ENCODE assay signal across 8 cellular contexts in genomic region chr4:143186202-143186601, GRCh38. TPM values are rescaled to one million over a fixed set of nuclear protein-coding genes. Genes with fewer than 3 reads are reported as not detected.
DNase-seq lines count a peak whose midpoint lies in the region; ATAC-seq and TF ChIP-seq lines count a peak whose summit lies in the region.

No MANE protein-coding gene starts in this region.

- DNase-seq in activated naive CD4-positive, alpha-beta T cell treated with anti-CD3 and anti-CD28 coated beads for 36 hours = no peak
- no peak for DNase-seq in activated naive CD4-positive, alpha-beta T cell (lab: John Stamatoyannopoulos, UW)
- DNase-seq in adrenal gland (no peak), left lung (no peak), transverse colon (no peak), GM10266 (ENCODE audit: extremely low spot score) (no peak), SK-N-DZ (ENCODE audit: low spot score) (no peak)

- no peak for ATAC-seq in left lung
- no peak for ATAC-seq in GM18867 (IDR thresholded peaks at IDR 0.05; ENCODE audit: unreplicated experiment)

- TF ChIP-seq EP300 in transverse colon (IDR thresholded peaks at IDR 0.05; ENCODE audit: low read depth) = no peak

- peaks cover 14 to 56% of the 10 kb centered on the region in 2 donors for H3K4me1 ChIP-seq in adrenal gland (replicated peaks in 1 of 2)
- peaks cover 15 to 58% of the 10 kb centered on the region in 2 donors for H3K4me1 ChIP-seq in left lung
- H3K4me1 ChIP-seq in transverse colon = peaks cover 11 to 57% (median 33%) of the 10 kb centered on the region in 4 donors

- H3K27ac ChIP-seq in adrenal gland (peak overlapping the region in 4 of 5 donors; percentile 88 to 95 (median 90)), left lung (peak overlapping the region; percentile 50 to 93), transverse colon (peak overlapping the region; percentile 96 to 98 (median 96))

- H3K4me3 ChIP-seq in adrenal gland (peak overlapping the region in 3 of 4 donors; percentile 77 to 89 (median 78)), left lung (peak overlapping the region; percentile 87 to 90), transverse colon (peak overlapping the region; percentile 72 to 91 (median 82))

- H3K36me3 Mint-ChIP-seq in activated naive CD4-positive, alpha-beta T cell treated with anti-CD3 and anti-CD28 coated beads for 36 hours (ENCODE audit: low read depth) = peaks cover 42% of the 10 kb centered on the region

- H3K27me3 Mint-ChIP-seq in activated naive CD4-positive, alpha-beta T cell treated with anti-CD3 and anti-CD28 coated beads for 36 hours (ENCODE audit: low read depth) = no peaks in the 10 kb centered on the region

- intact Hi-C loops in activated naive CD4-positive, alpha-beta T cell treated with anti-CD3 and anti-CD28 coated beads for 36 hours (cut with micrococcal nuclease) = loop anchor here (2.0 to 10.0 kb wide), 5 partner anchors 474 to 1059 kb away; no protein-coding TSS in a partner anchor
- intact Hi-C loops in adrenal gland (cut with DNase I) (no loop called here), left lung (cut with DNase I) (no loop called here), transverse colon (cut with DNase I; ENCODE audit: low total_unique reads) (no loop called here)

- H3K27ac Mint-ChIP-seq in activated naive CD4-positive, alpha-beta T cell treated with anti-CD3 and anti-CD28 coated beads for 36 hours = peak overlapping the region; percentile 95

- H3K4me3 Mint-ChIP-seq in activated naive CD4-positive, alpha-beta T cell treated with anti-CD3 and anti-CD28 coated beads for 36 hours = peak overlapping the region; percentile 95

- TF ChIP-seq CTCF in adrenal gland (IDR thresholded peaks at IDR 0.05) (no peak), left lung (IDR thresholded peaks at IDR 0.05) (no peak), transverse colon (IDR thresholded peaks at IDR 0.05) (no peak), GM10266 (IDR thresholded peaks at IDR 0.05; ENCODE audit: control insufficient read depth, insufficient read depth, low read depth, missing control alignments) (no peak)

- in situ Hi-C loops in transverse colon (cut with MboI; ENCODE audit: low pct_ligation_motif_present in 1 of 4, low pct_unique_long_range_greater_than_20kb in 1 of 4, low sequenced_read_pairs in 3 of 4) = loop anchor here in 1 of 4 donors (25.0 kb wide), 1 partner anchor 199 kb away; no protein-coding TSS in a partner anchor

- H3K4me1 Mint-ChIP-seq in activated naive CD4-positive, alpha-beta T cell treated with anti-CD3 and anti-CD28 coated beads for 36 hours (ENCODE audit: low read depth) = peaks cover 54% of the 10 kb centered on the region

- CTCF ChIA-PET in activated naive CD4-positive, alpha-beta T cell treated with anti-CD3 and anti-CD28 coated beads for 36 hours (lab: Charles Lee) = no interaction called here

- no peaks in the 10 kb centered on the region for H3K9me3 Mint-ChIP-seq in activated naive CD4-positive, alpha-beta T cell treated with anti-CD3 and anti-CD28 coated beads for 36 hours

- H3K36me3 ChIP-seq in adrenal gland (replicated peaks in 1 of 2) = no peaks in the 10 kb centered on the region
- H3K36me3 ChIP-seq in left lung = peaks cover 0 to 17% of the 10 kb centered on the region in 2 donors
- peaks cover 0 to 1% (median 0%) of the 10 kb centered on the region in 4 donors for H3K36me3 ChIP-seq in transverse colon

- no peaks in the 10 kb centered on the region for H3K27me3 ChIP-seq in adrenal gland
- H3K27me3 ChIP-seq in left lung = no peaks in the 10 kb centered on the region
- no peaks in the 10 kb centered on the region for H3K27me3 ChIP-seq in transverse colon

- WGBS in adrenal gland, 4 donors = 3 to 5% (median 4%) methylated on average over 6 of the region's 6 CpGs
- WGBS in transverse colon (ENCODE audit: low coverage in 1 of 2), 2 donors = 0 to 1% methylated on average over 6 of the region's 6 CpGs

- TF ChIP-seq POLR2A in adrenal gland (IDR thresholded peaks at IDR 0.05) = no peak
- TF ChIP-seq POLR2A in transverse colon (IDR thresholded peaks at IDR 0.05) = no peak

- H3K9me3 ChIP-seq in adrenal gland (replicated peaks in 1 of 3) (no peaks in the 10 kb centered on the region), left lung (no peaks in the 10 kb centered on the region), transverse colon (no peaks in the 10 kb centered on the region)

RNA-seq across cellular contexts. Expression of gene USP38, which starts 1.5 kb away (rescaled TPM):
- 10 to 100 TPM; 14.4 to 15.5 TPM for total RNA-seq in activated naive CD4-positive, alpha-beta T cell treated with anti-CD3 and anti-CD28 coated beads for 36 hours
- total RNA-seq in adrenal gland (10 to 100 TPM; 17.5 to 37.4 (median 22.8) TPM), left lung (10 to 100 TPM; 26.0 to 28.5 TPM), transverse colon (10 to 100 TPM; 25.9 to 47.8 (median 41.4) TPM)
- 10 to 100 TPM in 1 of 3 donors, 1 to 10 TPM in 2; 3.2 to 18.7 (median 3.5) TPM for polyA plus RNA-seq in adrenal gland
- polyA plus RNA-seq in SK-N-DZ (2014; cell fraction: cytosol; rRNA removed) = 7.9 and 11.0 TPM in 2 replicates
- 5.5 and 6.0 TPM in 2 replicates for polyA plus RNA-seq in SK-N-DZ (2014; cell fraction: nucleus; rRNA removed)
